1 cellular context compared by ENCODE assay signal in genomic region chr4:47031011-47031678, GRCh38.
TF ChIP-seq lines count a peak whose summit lies in the region.

Gene GABRB1, plus strand, starts transcription at chr4:47031567.

TF ChIP-seq in A549, 52 proteins besides CTCF, POLR2A, EP300 and RAD21 (continued from another document):
- TF ChIP-seq ATOH8 (CRISPR knock-in tag; IDR thresholded peaks at IDR 0.05; ENCODE audit: low read depth): no peak
